Comparison of ENCODE assay signal across 8 cellular contexts in genomic region chr6:160534050-160534696, GRCh38.
DNase-seq lines count a peak whose midpoint lies in the region; ATAC-seq and TF ChIP-seq lines count a peak whose summit lies in the region.

No MANE protein-coding gene starts in this region.

- H2AFZ ChIP-seq in OCI-LY3 (ENCODE audit: low read depth, low read length): no peak overlapping the region

- H3K4me1 ChIP-seq in OCI-LY3 (ENCODE audit: low read length) (no peaks in the 10 kb centered on the region), thoracic aorta (ENCODE audit: control insufficient read depth in 1 of 2, low read depth in 2 of 2) (no peaks in the 10 kb centered on the region)

- H3K27ac ChIP-seq in OCI-LY3 (ENCODE audit: low read length) (no peak overlapping the region), thoracic aorta (no peak overlapping the region)

- H3K9me3 ChIP-seq in OCI-LY3 (ENCODE audit: insufficient read depth, low read length) (no peaks in the 10 kb centered on the region), thoracic aorta (no peaks in the 10 kb centered on the region)

- no peak for DNase-seq in AG04449 (ENCODE audit: low read depth, low spot score)
- peak; percentile 40 for DNase-seq in activated T-helper 1 cell treated with Interleukin-2 at 50 U/mL for 16 hours (ENCODE audit: low read depth)
- peak; percentile 51 for DNase-seq in fibroblast of villous mesenchyme (ENCODE audit: low read depth)
- peak; percentile 59 for DNase-seq in omental fat pad (ENCODE audit: low spot score)
- no peak for DNase-seq in thoracic aorta (ENCODE audit: low spot score)

- no peaks in the 10 kb centered on the region for H3K36me3 ChIP-seq in OCI-LY3 (replicated peaks; ENCODE audit: low read depth, low read length)
- H3K36me3 ChIP-seq in thoracic aorta: no peaks in the 10 kb centered on the region

- peak; percentile 89 for ATAC-seq in GM18511 (IDR thresholded peaks at IDR 0.05; ENCODE audit: unreplicated experiment)
- peak; percentile 77 for ATAC-seq in HG03064 (IDR thresholded peaks at IDR 0.05; ENCODE audit: low read depth, unreplicated experiment)
- peak; percentile 83 for ATAC-seq in omental fat pad (ENCODE audit: low FRiP score)
- ATAC-seq in thoracic aorta (ENCODE audit: insufficient number of reproducible peaks, low FRiP score, low read depth): no peak

- CTCF ChIA-PET in AG04449 (lab: Yijun Ruan, JAX): interaction anchor here (0.6 to 6.4 kb wide), 8 partner anchors 12 to 837 kb away, joined by 3 to 98 read pairs (median 8); no protein-coding TSS in a partner anchor

- H3K27me3 ChIP-seq in OCI-LY3 (ENCODE audit: low read depth, low read length) (no peaks in the 10 kb centered on the region), thoracic aorta (replicated peaks; ENCODE audit: insufficient read depth) (no peaks in the 10 kb centered on the region)

- H3K79me2 ChIP-seq in OCI-LY3 (ENCODE audit: low read length): no peaks in the 10 kb centered on the region

- H3K4me3 ChIP-seq in AG04449 (ENCODE audit: low read depth, low read length) (no peak overlapping the region), OCI-LY3 (ENCODE audit: low read length) (no peak overlapping the region), fibroblast of villous mesenchyme (ENCODE audit: low read depth, low read length) (no peak overlapping the region), thoracic aorta (peak overlapping the region; percentile 14)

- H3K9ac ChIP-seq in OCI-LY3 (ENCODE audit: low read length): no peak overlapping the region

- POLR2A ChIA-PET in AG04449 (lab: Yijun Ruan, JAX): no interaction called here

- H4K20me1 ChIP-seq in OCI-LY3 (ENCODE audit: insufficient read depth, low read length): no peaks in the 10 kb centered on the region

- H3K4me2 ChIP-seq in OCI-LY3 (ENCODE audit: low read length): peak overlapping the region; percentile 30; the same call in 1 of the 2 replicates

- peak; percentile 78 for TF ChIP-seq CTCF in AG04449 (IDR thresholded peaks at IDR 0.05; ENCODE audit: insufficient read depth, low read length, missing control alignments)
- TF ChIP-seq CTCF in OCI-LY3 (IDR thresholded peaks at IDR 0.05; ENCODE audit: low read depth, low read length): peak; percentile 82
- TF ChIP-seq CTCF in fibroblast of villous mesenchyme (IDR thresholded peaks at IDR 0.05; ENCODE audit: insufficient read depth, low read depth, low read length): peak; percentile 92
- TF ChIP-seq CTCF in omental fat pad (IDR thresholded peaks at IDR 0.05): peak in 1 of 3 donors; percentile 73
- TF ChIP-seq CTCF in thoracic aorta (IDR thresholded peaks at IDR 0.05): peak; percentile 88

Comparison
In these comparisons a context has a peak if more than half of its experiments do, and no peak if none do; other contexts are left out.
1. DNase-seq: peak in activated T-helper 1 cell treated with Interleukin-2 at 50 U/mL for 16 hours (single experiment), fibroblast of villous mesenchyme (single experiment) and omental fat pad (single experiment); none in AG04449 (single experiment) and thoracic aorta (single experiment).